In the genomic region with DNA sequence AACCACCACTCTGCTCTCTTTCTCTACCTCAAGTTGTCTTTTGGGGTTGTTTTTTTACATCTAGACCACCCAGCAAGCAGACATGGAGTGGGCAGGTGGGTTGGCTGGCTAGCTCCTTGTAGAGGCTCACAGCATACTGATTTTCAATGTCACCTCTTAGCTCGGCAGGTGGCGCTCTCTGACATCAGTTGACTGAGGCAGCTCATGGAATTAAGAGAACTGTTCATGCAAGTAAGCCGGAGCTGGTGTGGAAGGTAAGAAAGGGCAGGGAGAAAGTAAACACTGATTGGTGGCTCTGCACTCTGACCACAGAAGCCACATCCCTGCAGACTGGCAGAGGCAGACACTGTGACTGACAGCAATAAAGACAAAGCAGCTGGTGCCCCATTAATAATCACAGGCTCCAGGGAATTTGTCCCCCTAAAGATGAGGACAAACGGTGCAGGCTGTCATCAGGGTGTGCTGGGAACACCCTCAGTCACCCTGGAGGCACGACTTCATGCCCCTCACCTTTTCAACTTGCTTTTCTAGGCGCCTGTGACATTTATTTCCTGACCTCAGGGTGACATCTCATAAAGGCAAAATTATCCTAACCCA, we compare ENCODE assay signal across 8 cellular contexts.
DNase-seq lines count a peak whose midpoint lies in the region; ATAC-seq, FAIRE-seq and TF ChIP-seq lines count a peak whose summit lies in the region.

No MANE protein-coding gene starts in this region.

- no peak overlapping the region for H3K27ac Mint-ChIP-seq in activated CD8-positive, alpha-beta memory T cell treated with anti-CD3 and anti-CD28 coated beads, Interleukin-2, amount 10 ng/mL, durations not matched to agents 7 days and 5 days

- no peaks in the 10 kb centered on the region for H3K36me3 Mint-ChIP-seq in activated CD8-positive, alpha-beta memory T cell treated with anti-CD3 and anti-CD28 coated beads, Interleukin-2, amount 10 ng/mL, durations not matched to agents 7 days and 5 days

- H3K36me3 ChIP-seq in SU-DHL-6 (ENCODE audit: low read length) = no peaks in the 10 kb centered on the region
- no peaks in the 10 kb centered on the region for H3K36me3 ChIP-seq in pancreas
- no peaks in the 10 kb centered on the region for H3K36me3 ChIP-seq in ascending aorta

- no peaks in the 10 kb centered on the region for H3K4me1 Mint-ChIP-seq in activated CD8-positive, alpha-beta memory T cell treated with anti-CD3 and anti-CD28 coated beads, Interleukin-2, amount 10 ng/mL, durations not matched to agents 7 days and 5 days

- TF ChIP-seq CTCF in SU-DHL-6 (IDR thresholded peaks at IDR 0.05; ENCODE audit: insufficient read depth, low read length, poor library complexity, severe bottlenecking) (peak; percentile 76), fibroblast of pulmonary artery (IDR thresholded peaks at IDR 0.05; ENCODE audit: low read length, missing control alignments) (peak; percentile 58), pancreas (IDR thresholded peaks at IDR 0.05) (peak; percentile 33 to 49 (median 35)), ascending aorta (IDR thresholded peaks at IDR 0.05) (peak in 1 of 3 experiments; percentile 29)

- peak; percentile 55 for ATAC-seq in activated CD8-positive, alpha-beta memory T cell treated with anti-CD3 and anti-CD28 coated beads, Interleukin-2, amount 10 ng/mL, durations not matched to agents 7 days and 5 days
- ATAC-seq in HG02610 (IDR thresholded peaks at IDR 0.05; ENCODE audit: unreplicated experiment) = peak; percentile 66
- ATAC-seq in pancreas = peak; percentile 60 to 84 (median 78)

- H3K79me2 ChIP-seq in SU-DHL-6 (ENCODE audit: insufficient read depth, low read length) = no peaks in the 10 kb centered on the region

- H3K9me3 Mint-ChIP-seq in activated CD8-positive, alpha-beta memory T cell treated with anti-CD3 and anti-CD28 coated beads, Interleukin-2, amount 10 ng/mL, durations not matched to agents 7 days and 5 days (ENCODE audit: low read depth) = no peaks in the 10 kb centered on the region

- CTCF ChIA-PET in activated CD8-positive, alpha-beta memory T cell treated with anti-CD3 and anti-CD28 coated beads, Interleukin-2, amount 10 ng/mL, durations not matched to agents 7 days and 5 days (lab: Charles Lee) = interaction anchor here (1.0 to 2.2 kb wide), 5 partner anchors 10 to 463 kb away, joined by 3 to 7 read pairs (median 6); no protein-coding TSS in a partner anchor

- no peak overlapping the region for H3K9ac ChIP-seq in SU-DHL-6 (ENCODE audit: low read length)

- H3K27ac ChIP-seq in SU-DHL-6 (ENCODE audit: low read depth, low read length) (no peak overlapping the region), pancreas (no peak overlapping the region), ascending aorta (no peak overlapping the region)

- H3K27me3 Mint-ChIP-seq in activated CD8-positive, alpha-beta memory T cell treated with anti-CD3 and anti-CD28 coated beads, Interleukin-2, amount 10 ng/mL, durations not matched to agents 7 days and 5 days = peaks cover 2% of the 10 kb centered on the region

- DNase-seq in activated CD8-positive, alpha-beta memory T cell treated with anti-CD3 and anti-CD28 coated beads, Interleukin-2, amount 10 ng/mL, durations not matched to agents 7 days and 5 days = peak; percentile 63
- no peak for DNase-seq in activated CD8-positive, alpha-beta memory T cell treated with anti-CD3 and anti-CD28 coated beads for 24 hours
- DNase-seq in NCI-H187 (lab: John Stamatoyannopoulos, UW) (peak; percentile 49 to 88), fibroblast of pulmonary artery (ENCODE audit: low read depth) (peak; percentile 42), pancreas (peak; percentile 36 to 82 (median 60)), ascending aorta (ENCODE audit: low spot score in 2 of 2) (no peak)

- no peaks in the 10 kb centered on the region for H4K20me1 ChIP-seq in SU-DHL-6 (ENCODE audit: low read depth, low read length)

- H3K4me3 Mint-ChIP-seq in activated CD8-positive, alpha-beta memory T cell treated with anti-CD3 and anti-CD28 coated beads, Interleukin-2, amount 10 ng/mL, durations not matched to agents 7 days and 5 days = no peak overlapping the region

- no peaks in the 10 kb centered on the region for H3F3A ChIP-seq in SU-DHL-6 (ENCODE audit: insufficient read depth)

- WGBS in pancreas, 2 donors = 5 to 7% methylated on average over 6 of the region's 6 CpGs

- H2AFZ ChIP-seq in SU-DHL-6 (ENCODE audit: low read depth, low read length, severe bottlenecking) = no peak overlapping the region

- FAIRE-seq in pancreas (lab: Jason Lieb, UNC) = no peak

- H3K9me3 ChIP-seq in SU-DHL-6 (ENCODE audit: insufficient read depth, low read length) (no peaks in the 10 kb centered on the region), pancreas (no peaks in the 10 kb centered on the region), ascending aorta (no peaks in the 10 kb centered on the region)

- H3K4me1 ChIP-seq in pancreas (no peaks in the 10 kb centered on the region), ascending aorta (no peaks in the 10 kb centered on the region)

- no peak overlapping the region for H3K4me3 ChIP-seq in SU-DHL-6 (ENCODE audit: insufficient read depth, low read length, poor library complexity, severe bottlenecking)
- H3K4me3 ChIP-seq in fibroblast of pulmonary artery (replicated peaks; ENCODE audit: low read depth, low read length) = no peak overlapping the region
- H3K4me3 ChIP-seq in pancreas = no peak overlapping the region
- no peak overlapping the region for H3K4me3 ChIP-seq in ascending aorta

- no peak overlapping the region for H3K4me2 ChIP-seq in SU-DHL-6 (ENCODE audit: low read depth, low read length, poor library complexity, severe bottlenecking)

- H3K27me3 ChIP-seq in SU-DHL-6 (ENCODE audit: low read length) (no peaks in the 10 kb centered on the region), pancreas (peaks cover 0 to 4% (median 0%) of the 10 kb centered on the region in 4 donors), ascending aorta (no peaks in the 10 kb centered on the region)

- intact Hi-C loops in pancreas (cut with DNase I) = no loop called here
- intact Hi-C loops in ascending aorta (cut with DNase I) = no loop called here

- H3K9me2 ChIP-seq in SU-DHL-6 (replicated peaks; ENCODE audit: insufficient read depth, low read length) = no peaks in the 10 kb centered on the region

Comparison
In these comparisons a context has a peak if more than half of its experiments do, and no peak if none do; other contexts are left out.
1. DNase-seq: peak in activated CD8-positive, alpha-beta memory T cell treated with anti-CD3 and anti-CD28 coated beads, Interleukin-2, amount 10 ng/mL, durations not matched to agents 7 days and 5 days (single experiment), NCI-H187 (2 of 2), fibroblast of pulmonary artery (single experiment) and pancreas (6 of 6); none in activated CD8-positive, alpha-beta memory T cell treated with anti-CD3 and anti-CD28 coated beads for 24 hours (single experiment) and ascending aorta (0 of 2).
2. Peak in every context shown above with its lines, with median percentiles within 50 percentile points of each other: ATAC-seq.